ENCODE assay signal across 15 cellular contexts in the genomic region with DNA sequence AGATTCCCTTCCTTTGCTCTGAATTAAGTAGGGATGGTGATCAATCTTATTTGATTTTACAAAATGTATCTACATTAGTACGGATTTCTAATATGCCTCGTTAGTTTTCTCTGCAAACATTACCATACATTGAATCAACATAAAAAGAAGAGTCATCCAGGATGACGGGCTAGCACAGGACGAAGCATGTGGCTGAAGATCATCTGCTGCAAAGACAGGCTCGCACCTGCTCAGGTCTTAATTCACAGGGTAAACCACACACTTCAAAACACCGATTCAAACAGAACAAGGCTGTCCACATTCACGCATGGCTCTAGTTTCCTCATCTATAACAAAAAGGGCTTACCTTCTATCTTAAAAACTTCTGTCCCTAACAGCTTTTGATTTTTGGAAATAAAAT.
DNase-seq lines count a peak whose midpoint lies in the region; ATAC-seq and TF ChIP-seq lines count a peak whose summit lies in the region.
"Had no signal": no experiment of that assay in that cellular context is flagged by ENCODE, and none has a peak within 500 bp of the region (broad histone marks: within the 10 kb centered on the region; RNA-seq: fewer than 3 reads in every experiment).

No MANE protein-coding gene starts in this region.

- no peak for TF ChIP-seq CTCF in glutamatergic neuron (IDR thresholded peaks at IDR 0.05; ENCODE audit: partially characterized antibody, unreplicated experiment)

- no peak overlapping the region for H3K27ac ChIP-seq in substantia nigra (ENCODE audit: low read depth, low read length, poor library complexity, severe bottlenecking)
- H3K27ac ChIP-seq: cardiac muscle cell, pancreas, SK-N-MC, spleen had no signal

- peak overlapping the region; percentile 48 for H3K4me3 Mint-ChIP-seq in glutamatergic neuron (ENCODE audit: unreplicated experiment)

- peaks cover 2% of the 10 kb centered on the region for H3K27me3 Mint-ChIP-seq in glutamatergic neuron (ENCODE audit: unreplicated experiment)

- no peak for ATAC-seq in GM18517 (IDR thresholded peaks at IDR 0.05; ENCODE audit: unreplicated experiment)
- ATAC-seq in GM19455 (IDR thresholded peaks at IDR 0.05; ENCODE audit: unreplicated experiment), result no peak
- no peak for ATAC-seq in HG03460 (IDR thresholded peaks at IDR 0.05; ENCODE audit: unreplicated experiment)
- ATAC-seq: mucosa of descending colon had no signal

- peak overlapping the region; percentile 82 for H3K27ac Mint-ChIP-seq in glutamatergic neuron (ENCODE audit: unreplicated experiment)

- H3K9me3 Mint-ChIP-seq in glutamatergic neuron (ENCODE audit: unreplicated experiment), result no peaks in the 10 kb centered on the region

- peaks cover 8% of the 10 kb centered on the region for H3K4me1 Mint-ChIP-seq in glutamatergic neuron (ENCODE audit: low read depth, unreplicated experiment)

- no peaks in the 10 kb centered on the region for H3K36me3 Mint-ChIP-seq in glutamatergic neuron (ENCODE audit: unreplicated experiment)

- DNase-seq in DMS153 (lab: John Stamatoyannopoulos, UW) (peak; percentile 50), NCI-H146 (lab: John Stamatoyannopoulos, UW) (peak; percentile 88), NCI-H748 treated with DMSO at 0.1 percent for 48 hours (lab: John Stamatoyannopoulos, UW) (peak; percentile 53), glutamatergic neuron (no peak), substantia nigra (lab: John Stamatoyannopoulos, UW) (no peak)
- DNase-seq: activated naive CD4-positive, alpha-beta T cell; islet precursor cell; mucosa of descending colon; pancreas; spleen had no signal

Comparison
In these comparisons a context has a peak if more than half of its experiments do, and no peak if none do; other contexts are left out.
1. DNase-seq: peak in DMS153 (single experiment), NCI-H146 (single experiment) and NCI-H748 treated with DMSO at 0.1 percent for 48 hours (single experiment); none in glutamatergic neuron (single experiment) and substantia nigra (0 of 49).